ENCODE assay signal across 1 cellular context in genomic region chr14:103194256-103195045, GRCh38.
A peak's percentile ranks its signal among the peaks of the same experiment; 100 is the strongest.
TF ChIP-seq lines count a peak whose summit lies in the region.

No MANE protein-coding gene starts in this region.

TF ChIP-seq in HepG2, 621 proteins besides CTCF, POLR2A, EP300 and RAD21 (continued from another document):
- no peak for TF ChIP-seq SNAPC4 (CRISPR knock-in tag; IDR thresholded peaks at IDR 0.05)
- peak; percentile 30; the same call in 1 of the 2 replicates for TF ChIP-seq HMG20A (CRISPR knock-in tag; IDR thresholded peaks at IDR 0.05; ENCODE audit: borderline replicate concordance)
- no peak for TF ChIP-seq RELA (CRISPR knock-in tag; IDR thresholded peaks at IDR 0.05)
- TF ChIP-seq SOX13 (IDR thresholded peaks at IDR 0.05) = no peak
- 0 out of 4 replicates have a peak, but pooled peaks of 1 of the 2 experiments have one; percentile 13 for TF ChIP-seq SOX13 (CRISPR knock-in tag; conservative IDR thresholded peaks at IDR 0.05 in 1 of 2, IDR thresholded peaks at IDR 0.05 in 1 of 2)
- TF ChIP-seq ZNF260 (CRISPR knock-in tag; IDR thresholded peaks at IDR 0.05; ENCODE audit: borderline replicate concordance, low read depth) = no peak
- TF ChIP-seq HOXA3 (CRISPR knock-in tag; IDR thresholded peaks at IDR 0.05) = no peak
- TF ChIP-seq CREBL2 (CRISPR knock-in tag; IDR thresholded peaks at IDR 0.05; ENCODE audit: borderline replicate concordance) = no peak
- TF ChIP-seq CBFB (CRISPR knock-in tag; IDR thresholded peaks at IDR 0.05) = peak; percentile 92
- no peak for TF ChIP-seq ZNF563 (CRISPR knock-in tag; IDR thresholded peaks at IDR 0.05)
- TF ChIP-seq ATF4 (CRISPR knock-in tag; IDR thresholded peaks at IDR 0.05) = peak in 1 of 2 experiments; percentile 54; a peak in 1 of 4 replicates
- TF ChIP-seq PCBP2 (optimal IDR thresholded peaks at IDR 0.05; ENCODE audit: low read depth, low read length, poor library complexity, severe bottlenecking) = no peak
- peak; percentile 45; the same call in 1 of the 2 replicates for TF ChIP-seq GATAD2A (CRISPR knock-in tag; IDR thresholded peaks at IDR 0.05)
- TF ChIP-seq ZBTB20 (CRISPR knock-in tag; IDR thresholded peaks at IDR 0.05; ENCODE audit: borderline replicate concordance, low read depth) = no peak
- TF ChIP-seq ZMAT5 (CRISPR knock-in tag; IDR thresholded peaks at IDR 0.05; ENCODE audit: borderline replicate concordance, low read depth) = no peak
- TF ChIP-seq ETV5 (CRISPR knock-in tag; IDR thresholded peaks at IDR 0.05; ENCODE audit: borderline replicate concordance) = no peak
- TF ChIP-seq HBP1 (CRISPR knock-in tag; IDR thresholded peaks at IDR 0.05; ENCODE audit: low read depth) = no peak
- TF ChIP-seq RAD51 (IDR thresholded peaks at IDR 0.05; ENCODE audit: borderline replicate concordance) = no peak
- no peak for TF ChIP-seq KLF12 (CRISPR knock-in tag; IDR thresholded peaks at IDR 0.05; ENCODE audit: borderline replicate concordance)
- TF ChIP-seq ZNF205 (CRISPR knock-in tag; IDR thresholded peaks at IDR 0.05) = no peak
- TF ChIP-seq ZBTB44 (CRISPR knock-in tag; IDR thresholded peaks at IDR 0.05) = no peak
- peak; percentile 46; the same call in 1 of the 2 replicates for TF ChIP-seq ARID5B (CRISPR knock-in tag; IDR thresholded peaks at IDR 0.05)
- peak; percentile 70; the same call in 1 of the 2 replicates for TF ChIP-seq THRA (CRISPR knock-in tag; IDR thresholded peaks at IDR 0.05; ENCODE audit: borderline replicate concordance)
- TF ChIP-seq CEBPB (IDR thresholded peaks at IDR 0.05; ENCODE audit: borderline replicate concordance, low read depth, low read length) = peak; percentile 95
- TF ChIP-seq IRF2 (CRISPR knock-in tag; IDR thresholded peaks at IDR 0.05) = no peak
- TF ChIP-seq SALL1 (CRISPR knock-in tag; IDR thresholded peaks at IDR 0.05) = no peak
- peak; percentile 28; the same call in 1 of the 2 replicates for TF ChIP-seq MAFF (IDR thresholded peaks at IDR 0.05; ENCODE audit: low read depth, low read length)
- TF ChIP-seq NFE2L2 (IDR thresholded peaks at IDR 0.05; ENCODE audit: low read length) = no peak
- TF ChIP-seq RXRB (CRISPR knock-in tag; IDR thresholded peaks at IDR 0.05; ENCODE audit: borderline replicate concordance) = peak; percentile 34; the same call in 1 of the 2 replicates
- TF ChIP-seq FOXK1 (CRISPR knock-in tag; IDR thresholded peaks at IDR 0.05; ENCODE audit: borderline replicate concordance, low read depth) = peak; percentile 41; the same call in 1 of the 2 replicates
- no peak for TF ChIP-seq TBX3 (IDR thresholded peaks at IDR 0.05; ENCODE audit: borderline replicate concordance)
- TF ChIP-seq PATZ1 (CRISPR knock-in tag; IDR thresholded peaks at IDR 0.05) = peak; percentile 37; the same call in 1 of the 2 replicates
